Comparison of ENCODE assay signal across 2 cellular contexts in the genomic region with DNA sequence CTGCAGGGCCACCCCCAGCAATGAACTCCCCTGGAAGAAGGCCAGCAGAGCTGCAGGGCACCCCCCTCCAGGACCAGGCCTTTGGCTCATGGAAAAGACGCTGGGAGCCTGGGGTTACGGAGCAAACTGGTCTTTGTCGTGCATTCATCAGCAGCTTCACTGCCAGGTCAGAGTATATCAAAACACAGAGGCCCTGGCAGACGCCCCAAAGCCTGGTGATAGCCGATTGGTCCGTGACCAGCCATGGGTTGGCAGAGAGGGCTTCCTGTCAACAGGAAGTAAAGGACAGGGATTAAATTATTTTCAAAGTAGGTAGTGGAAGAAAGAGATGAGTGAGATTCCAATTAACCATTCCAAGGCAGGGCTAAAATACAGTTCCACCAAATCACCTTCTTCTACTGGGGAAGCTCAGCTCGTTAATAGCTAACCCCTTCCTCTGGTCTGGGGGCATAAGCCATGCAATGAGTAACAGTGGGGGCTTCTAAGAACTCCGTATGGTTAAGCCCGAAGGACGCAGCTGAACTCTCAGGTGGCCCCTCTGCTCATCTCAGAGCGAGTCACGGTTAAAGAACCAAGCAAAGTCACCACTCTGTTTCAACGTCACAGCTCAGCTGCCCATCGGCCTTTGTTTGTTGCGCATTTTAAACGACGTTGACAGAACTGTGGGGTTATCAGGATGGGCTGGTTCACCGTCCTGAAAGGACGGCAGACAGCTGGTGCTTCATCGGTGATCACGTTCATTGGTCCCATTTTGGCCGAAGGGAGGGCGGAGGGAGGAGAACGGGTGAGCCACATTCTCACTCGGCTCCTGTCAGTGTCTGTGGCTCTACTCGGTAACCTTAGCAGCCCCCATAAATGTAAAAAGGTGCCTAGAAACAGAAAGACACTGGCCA.
TF ChIP-seq lines count a peak whose summit lies in the region.

No MANE protein-coding gene starts in this region.

TF ChIP-seq in SK-N-SH, 30 proteins besides CTCF, POLR2A, EP300 and RAD21 (continued from another document):
- TF ChIP-seq ZBTB33 (IDR thresholded peaks at IDR 0.05; ENCODE audit: borderline replicate concordance, low read depth): no peak
- no peak for TF ChIP-seq TEAD4 (IDR thresholded peaks at IDR 0.05; ENCODE audit: borderline replicate concordance, insufficient read depth)
- no peak for TF ChIP-seq GABPA (IDR thresholded peaks at IDR 0.05; ENCODE audit: low read depth)
- no peak for TF ChIP-seq JUND (IDR thresholded peaks at IDR 0.05)
- no peak for TF ChIP-seq USF2 (IDR thresholded peaks at IDR 0.05; ENCODE audit: borderline replicate concordance, low read depth, low read length)
- no peak for TF ChIP-seq YY1 (IDR thresholded peaks at IDR 0.05; ENCODE audit: low read depth)
- TF ChIP-seq TAF1 (IDR thresholded peaks at IDR 0.05; ENCODE audit: borderline replicate concordance, low read depth, low read length): no peak
- no peak for TF ChIP-seq POLR2AphosphoS5 (IDR thresholded peaks at IDR 0.05; ENCODE audit: low read depth, low read length)

TF ChIP-seq in SK-N-SH treated with all-trans-retinoic acid at 6 μM for 48 hours, 23 proteins besides CTCF, POLR2A, EP300 and RAD21 (continued from another document):
- TF ChIP-seq, protein P1, sequence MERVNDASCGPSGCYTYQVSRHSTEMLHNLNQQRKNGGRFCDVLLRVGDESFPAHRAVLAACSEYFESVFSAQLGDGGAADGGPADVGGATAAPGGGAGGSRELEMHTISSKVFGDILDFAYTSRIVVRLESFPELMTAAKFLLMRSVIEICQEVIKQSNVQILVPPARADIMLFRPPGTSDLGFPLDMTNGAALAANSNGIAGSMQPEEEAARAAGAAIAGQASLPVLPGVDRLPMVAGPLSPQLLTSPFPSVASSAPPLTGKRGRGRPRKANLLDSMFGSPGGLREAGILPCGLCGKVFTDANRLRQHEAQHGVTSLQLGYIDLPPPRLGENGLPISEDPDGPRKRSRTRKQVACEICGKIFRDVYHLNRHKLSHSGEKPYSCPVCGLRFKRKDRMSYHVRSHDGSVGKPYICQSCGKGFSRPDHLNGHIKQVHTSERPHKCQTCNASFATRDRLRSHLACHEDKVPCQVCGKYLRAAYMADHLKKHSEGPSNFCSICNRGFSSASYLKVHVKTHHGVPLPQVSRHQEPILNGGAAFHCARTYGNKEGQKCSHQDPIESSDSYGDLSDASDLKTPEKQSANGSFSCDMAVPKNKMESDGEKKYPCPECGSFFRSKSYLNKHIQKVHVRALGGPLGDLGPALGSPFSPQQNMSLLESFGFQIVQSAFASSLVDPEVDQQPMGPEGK (CRISPR knock-in tag; IDR thresholded peaks at IDR 0.05; ENCODE audit: borderline replicate concordance): no peak
- TF ChIP-seq TSHZ2 (CRISPR knock-in tag; IDR thresholded peaks at IDR 0.05): no peak
- TF ChIP-seq ZNF565 (CRISPR knock-in tag; conservative IDR thresholded peaks at IDR 0.05; ENCODE audit: low read depth): no peak
- TF ChIP-seq, protein P2, sequence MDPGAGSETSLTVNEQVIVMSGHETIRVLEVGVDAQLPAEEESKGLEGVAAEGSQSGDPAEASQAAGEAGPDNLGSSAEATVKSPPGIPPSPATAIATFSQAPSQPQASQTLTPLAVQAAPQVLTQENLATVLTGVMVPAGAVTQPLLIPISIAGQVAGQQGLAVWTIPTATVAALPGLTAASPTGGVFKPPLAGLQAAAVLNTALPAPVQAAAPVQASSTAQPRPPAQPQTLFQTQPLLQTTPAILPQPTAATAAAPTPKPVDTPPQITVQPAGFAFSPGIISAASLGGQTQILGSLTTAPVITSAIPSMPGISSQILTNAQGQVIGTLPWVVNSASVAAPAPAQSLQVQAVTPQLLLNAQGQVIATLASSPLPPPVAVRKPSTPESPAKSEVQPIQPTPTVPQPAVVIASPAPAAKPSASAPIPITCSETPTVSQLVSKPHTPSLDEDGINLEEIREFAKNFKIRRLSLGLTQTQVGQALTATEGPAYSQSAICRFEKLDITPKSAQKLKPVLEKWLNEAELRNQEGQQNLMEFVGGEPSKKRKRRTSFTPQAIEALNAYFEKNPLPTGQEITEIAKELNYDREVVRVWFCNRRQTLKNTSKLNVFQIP (CRISPR knock-in tag; IDR thresholded peaks at IDR 0.05; ENCODE audit: borderline replicate concordance, low read depth): no peak
- no peak for TF ChIP-seq TCF4 (CRISPR knock-in tag; IDR thresholded peaks at IDR 0.05; ENCODE audit: borderline replicate concordance)
- TF ChIP-seq PPARA (CRISPR knock-in tag; IDR thresholded peaks at IDR 0.05; ENCODE audit: borderline replicate concordance): no peak
- no peak for TF ChIP-seq ZFP3 (CRISPR knock-in tag; IDR thresholded peaks at IDR 0.05)
- no peak for TF ChIP-seq ZC3H10 (CRISPR knock-in tag; IDR thresholded peaks at IDR 0.05)
- TF ChIP-seq SNAI2 (CRISPR knock-in tag; IDR thresholded peaks at IDR 0.05): no peak
- TF ChIP-seq CSRNP3 (CRISPR knock-in tag; IDR thresholded peaks at IDR 0.05): no peak
- no peak for TF ChIP-seq ZFP30 (CRISPR knock-in tag; IDR thresholded peaks at IDR 0.05)
- no peak for TF ChIP-seq ARNTL (CRISPR knock-in tag; IDR thresholded peaks at IDR 0.05; ENCODE audit: borderline replicate concordance, low read depth)
- no peak for TF ChIP-seq TOX (CRISPR knock-in tag; IDR thresholded peaks at IDR 0.05; ENCODE audit: borderline replicate concordance)
- TF ChIP-seq BACH2 (CRISPR knock-in tag; IDR thresholded peaks at IDR 0.05; ENCODE audit: borderline replicate concordance): no peak
